In the genomic region with DNA sequence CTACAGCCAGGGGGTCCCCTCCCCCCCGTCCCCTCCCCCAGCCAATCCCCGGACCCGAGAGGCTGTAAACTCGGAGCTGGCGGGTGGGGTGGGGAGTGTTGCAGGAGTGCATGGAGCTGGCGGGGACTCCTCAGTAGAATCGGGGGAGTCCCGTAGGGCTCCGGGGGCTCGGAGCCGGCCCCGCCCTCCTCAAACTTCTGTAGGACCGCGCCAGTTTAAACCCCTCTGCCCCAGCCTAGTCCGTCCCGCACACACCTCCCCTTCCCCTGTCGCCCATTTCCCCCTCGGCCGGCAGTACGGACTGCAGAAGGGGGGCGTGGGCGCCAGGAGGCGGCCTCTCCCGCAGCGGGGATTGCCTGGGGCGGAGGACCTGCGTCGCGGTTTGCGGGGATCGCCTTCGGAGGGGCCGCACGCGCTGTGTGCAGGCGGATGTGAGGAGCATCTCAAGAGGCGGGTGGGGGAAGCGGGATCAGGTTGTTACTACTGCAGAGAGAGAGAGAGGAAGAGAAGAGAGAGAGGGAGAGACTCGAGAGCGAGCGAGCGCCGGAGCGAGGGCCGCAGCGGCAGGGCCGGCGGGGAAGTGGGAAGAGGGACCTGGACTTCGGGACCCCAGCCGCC, we compare ENCODE assay signal across 5 cellular contexts. TPM values are rescaled to one million over a fixed set of nuclear protein-coding genes. Genes with fewer than 3 reads are reported as not detected.
"Had no signal": no experiment of that assay in that cellular context is flagged by ENCODE, and none has a peak within 500 bp of the region (broad histone marks: within the 10 kb centered on the region; RNA-seq: fewer than 3 reads in every experiment).

No MANE protein-coding gene starts in this region.

RNA-seq across cellular contexts. Expression of a gene that starts 57.0 kb away (rescaled TPM):
- total RNA-seq: kidney epithelial cell, skeletal muscle tissue, stomach had no signal
- polyA plus RNA-seq: foreskin keratinocyte, immature natural killer cell had no signal
